In the genomic region with DNA sequence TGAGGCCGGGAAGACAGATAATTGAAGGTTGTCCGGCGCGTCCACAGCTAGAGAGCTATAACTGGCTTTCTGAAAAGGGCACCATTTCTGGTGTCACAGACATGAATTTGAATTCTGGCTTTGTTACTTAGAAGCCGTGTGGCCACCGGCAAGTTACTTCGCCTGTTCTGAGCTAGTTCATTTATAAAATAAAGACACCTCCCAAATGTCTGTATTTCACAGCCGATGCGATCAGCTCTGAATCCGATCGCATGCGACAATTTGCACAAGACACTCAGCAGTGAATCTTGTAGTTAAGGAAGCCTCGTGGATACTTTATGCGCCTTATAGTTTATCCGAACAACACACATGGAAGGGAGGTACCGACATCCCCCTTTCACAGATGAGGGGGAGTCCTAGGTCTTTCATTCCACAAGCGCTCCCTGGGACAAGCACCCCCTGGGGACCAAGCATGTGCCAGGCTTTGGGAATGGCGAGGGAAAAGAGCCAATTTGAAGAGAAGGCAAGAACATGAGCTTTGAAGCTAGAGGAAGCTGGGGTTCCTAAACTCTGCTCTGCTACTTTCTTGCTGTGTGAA, we compare ENCODE assay signal across 8 cellular contexts. TPM values are rescaled to one million over a fixed set of nuclear protein-coding genes. Genes with fewer than 3 reads are reported as not detected.
DNase-seq lines count a peak whose midpoint lies in the region; ATAC-seq and TF ChIP-seq lines count a peak whose summit lies in the region.

No MANE protein-coding gene starts in this region.

- DNase-seq in T-helper 1 cell (no peak), RWPE1 (ENCODE audit: low spot score) (no peak), epithelial cell of proximal tubule (ENCODE audit: low read depth) (no peak), osteoblast (ENCODE audit: insufficient read length, low spot score, missing footprints) (peak; percentile 84), HK-2 (ENCODE audit: unreplicated experiment) (no peak), HCEC 1CT (no peak)

- CTCF ChIA-PET in RWPE1 (lab: Yijun Ruan, JAX): interaction anchor here (0.6 to 6.0 kb wide), 5 partner anchors 27 to 403 kb away, joined by 4 to 31 read pairs (median 4); no protein-coding TSS in a partner anchor

- no peak for ATAC-seq in HG03139 (IDR thresholded peaks at IDR 0.05; ENCODE audit: unreplicated experiment)

- H3K79me2 ChIP-seq in osteoblast (ENCODE audit: insufficient read depth, low read length): peaks cover 24% of the 10 kb centered on the region

- H3K27me3 Mint-ChIP-seq in T-helper 1 cell treated with Interleukin-12 subunit alpha and Interleukin-12 subunit beta and Interleukin-4 antibody, amounts not matched to agents 30 μg/mL and 1 μg/mL, for 36 hours (ENCODE audit: low read depth): peaks cover 18% of the 10 kb centered on the region

- H3K27me3 ChIP-seq in osteoblast (ENCODE audit: insufficient read depth, low read length): no peaks in the 10 kb centered on the region

- no peaks in the 10 kb centered on the region for H3K9me3 Mint-ChIP-seq in T-helper 1 cell treated with Interleukin-12 subunit alpha and Interleukin-12 subunit beta and Interleukin-4 antibody, amounts not matched to agents 30 μg/mL and 1 μg/mL, for 36 hours

- H3K4me3 Mint-ChIP-seq in T-helper 1 cell treated with Interleukin-12 subunit alpha and Interleukin-12 subunit beta and Interleukin-4 antibody, amounts not matched to agents 30 μg/mL and 1 μg/mL, for 36 hours: peak overlapping the region; percentile 68

- peaks cover 10% of the 10 kb centered on the region for H3K36me3 ChIP-seq in osteoblast (ENCODE audit: insufficient read depth, low read length)

- H3K9me3 ChIP-seq in osteoblast (ENCODE audit: low read depth, low read length): no peaks in the 10 kb centered on the region

- H3K4me2 ChIP-seq in osteoblast (ENCODE audit: insufficient read depth, low read length): peak overlapping the region; percentile 95

- peak overlapping the region; percentile 56 for H3K4me3 ChIP-seq in epithelial cell of proximal tubule (ENCODE audit: low read depth, low read length)
- H3K4me3 ChIP-seq in osteoblast (ENCODE audit: insufficient read depth, low read length): peak overlapping the region; percentile 90

- peaks cover 20% of the 10 kb centered on the region for H4K20me1 ChIP-seq in osteoblast (ENCODE audit: insufficient read depth, low read length)

- no peaks in the 10 kb centered on the region for H3K36me3 Mint-ChIP-seq in T-helper 1 cell treated with Interleukin-12 subunit alpha and Interleukin-12 subunit beta and Interleukin-4 antibody, amounts not matched to agents 30 μg/mL and 1 μg/mL, for 36 hours (ENCODE audit: low read depth)

- TF ChIP-seq CTCF in RWPE1 (conservative IDR thresholded peaks at IDR 0.05; ENCODE audit: low read depth) (no peak), epithelial cell of proximal tubule (conservative IDR thresholded peaks at IDR 0.05; ENCODE audit: low read depth, low read length) (no peak), osteoblast (IDR thresholded peaks at IDR 0.05; ENCODE audit: extremely low read depth, low read depth, low read length) (no peak)

- H2AFZ ChIP-seq in osteoblast (ENCODE audit: low read length): no peak overlapping the region

- POLR2A ChIA-PET in RWPE1 (lab: Yijun Ruan, JAX; ENCODE audit: low non-redundant PET): interaction anchor here (1.9 to 2.5 kb wide), 2 partner anchors 38 to 80 kb away, joined by 6 to 7 read pairs; no protein-coding TSS in a partner anchor

- H3K4me1 Mint-ChIP-seq in T-helper 1 cell treated with Interleukin-12 subunit alpha and Interleukin-12 subunit beta and Interleukin-4 antibody, amounts not matched to agents 30 μg/mL and 1 μg/mL, for 36 hours (ENCODE audit: low read depth): peaks cover 40% of the 10 kb centered on the region

- H3K4me1 ChIP-seq in osteoblast (ENCODE audit: insufficient read depth, low read length): peaks cover 39% of the 10 kb centered on the region

- H3K27ac Mint-ChIP-seq in T-helper 1 cell treated with Interleukin-12 subunit alpha and Interleukin-12 subunit beta and Interleukin-4 antibody, amounts not matched to agents 30 μg/mL and 1 μg/mL, for 36 hours: peak overlapping the region; percentile 71

- H3K27ac ChIP-seq in RWPE1 (peak overlapping the region; percentile 96), osteoblast (ENCODE audit: low read depth, low read length) (peak overlapping the region; percentile 97)

RNA-seq across cellular contexts. Expression of a gene that starts 4.0 kb away (rescaled TPM):
- total RNA-seq in epithelial cell of proximal tubule: 76.0 and 154 TPM in 2 replicates
- 177 and 240 TPM in 2 replicates for total RNA-seq in osteoblast

RNA-seq across cellular contexts. Expression of a gene that starts 24.3 kb away (rescaled TPM):
- 4.0 and 6.5 TPM in 2 replicates for total RNA-seq in epithelial cell of proximal tubule
- under 0.01 and 0.29 TPM in 2 replicates for total RNA-seq in osteoblast
